Comparison of ENCODE assay signal across 35 cellular contexts in the genomic region with DNA sequence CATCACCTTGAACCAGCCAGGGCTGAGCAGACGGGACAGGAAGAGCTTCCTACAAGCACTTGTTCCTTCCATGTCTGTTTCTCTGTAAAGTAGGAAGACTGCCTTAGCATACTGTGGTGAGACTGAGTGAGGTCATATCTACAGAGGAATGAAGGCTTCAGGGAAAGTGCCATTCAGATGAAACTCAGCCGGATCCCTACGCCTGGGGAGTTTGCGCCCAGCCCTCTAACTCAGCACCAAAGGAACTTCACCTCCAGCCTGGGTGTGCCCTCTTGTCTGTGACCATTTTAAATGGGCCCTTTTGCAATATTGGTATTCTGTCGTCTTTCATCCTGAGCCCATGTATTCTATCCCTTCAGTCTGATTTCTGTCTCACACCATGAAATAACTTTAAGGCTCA.
"Had no signal": no experiment of that assay in that cellular context is flagged by ENCODE, and none has a peak within 500 bp of the region (broad histone marks: within the 10 kb centered on the region; RNA-seq: fewer than 3 reads in every experiment).

No MANE protein-coding gene starts in this region.

- H3K9me3 Mint-ChIP-seq: activated B cell treated with CpG ODN at 0.5 μM for 24 hours; activated CD8-positive, alpha-beta T cell treated with anti-CD3 and anti-CD28 coated beads for 36 hours; activated T-cell treated with anti-CD3 and anti-CD28 coated beads, Interleukin-2, amount 50 U/mL, for 4 hours; activated T-helper 17 cell treated with anti-CD3 and anti-CD28 coated beads, Interleukin-2, amount 50 U/mL, for 72 hours; dendritic cell treated with granulocyte-macrophage colony-stimulating factor and Interleukin-4, amounts not matched to agents 40 ng/mL and 50 ng/mL, for 4 days; endodermal cell; T-helper 2 cell treated with Interferon-gamma antibody and Interleukin-4, amounts not matched to agents 5 μg/mL and 100 μg/mL, for 36 hours had no signal

- H3K4me3 Mint-ChIP-seq: activated B cell treated with CpG ODN at 0.5 μM for 24 hours; activated CD8-positive, alpha-beta T cell treated with anti-CD3 and anti-CD28 coated beads for 36 hours; activated naive CD8-positive, alpha-beta T cell; activated T-cell treated with anti-CD3 and anti-CD28 coated beads, Interleukin-2, amount 50 U/mL, for 4 hours; activated T-helper 17 cell treated with anti-CD3 and anti-CD28 coated beads, Interleukin-2, amount 50 U/mL, for 72 hours; dendritic cell treated with granulocyte-macrophage colony-stimulating factor and Interleukin-4, amounts not matched to agents 40 ng/mL and 50 ng/mL, for 4 days; endodermal cell; T-helper 17 cell; T-helper 2 cell treated with Interferon-gamma antibody and Interleukin-4, amounts not matched to agents 5 μg/mL and 100 μg/mL, for 36 hours had no signal

- H3K4me3 ChIP-seq: body of pancreas, cardiac muscle cell, coronary artery, dorsolateral prefrontal cortex, esophagus muscularis mucosa, gastrocnemius medialis had no signal

- H3K9me3 ChIP-seq: body of pancreas, esophagus muscularis mucosa, gastrocnemius medialis had no signal

- H3K4me1 ChIP-seq: body of pancreas, foreskin keratinocyte, gastrocnemius medialis had no signal

- DNase-seq: activated B cell treated with CpG ODN at 0.5 μM for 24 hours; activated CD4-positive, alpha-beta T cell treated with anti-CD3 and anti-CD28 coated beads for 48 hours; activated CD4-positive, alpha-beta T cell treated with anti-CD3 and anti-CD28 coated beads, Interleukin-2, amount 50 U/mL, for 1 hour; activated CD4-positive, alpha-beta T cell treated with anti-CD3 and anti-CD28 coated beads, Interleukin-2, amount 50 U/mL, for 48 hours; activated CD8-positive, alpha-beta memory T cell treated with anti-CD3 and anti-CD28 coated beads for 24 hours; activated CD8-positive, alpha-beta T cell treated with anti-CD3 and anti-CD28 coated beads for 36 hours; activated effector memory CD4-positive, alpha-beta T cell treated with Interleukin-2 at 50 U/mL for 16 hours; activated gamma-delta T cell treated with Interleukin-2 at 50 U/mL for 16 hours; activated naive CD4-positive, alpha-beta T cell treated with anti-CD3 and anti-CD28 coated beads, Interleukin-2, amount 50 U/mL, for 16 hours; activated naive CD4-positive, alpha-beta T cell treated with Interleukin-2 at 50 U/mL for 16 hours; activated T-cell treated with anti-CD3 and anti-CD28 coated beads, Interleukin-2, amount 50 U/mL, for 4 hours; amniotic stem cell; anterior cingulate cortex; body of pancreas; central memory CD4-positive, alpha-beta T cell; cerebellar nuclear complex; dorsolateral prefrontal cortex; effector memory CD4-positive, alpha-beta T cell; endodermal cell; erythroblast; foreskin keratinocyte; gastrocnemius medialis; glutamatergic neuron; T-helper 1 cell; T-helper 17 cell; T1000; WERI-Rb-1 had no signal

- H3K36me3 ChIP-seq: gastrocnemius medialis, WERI-Rb-1 had no signal

- H3K27ac Mint-ChIP-seq: activated B cell treated with CpG ODN at 0.5 μM for 24 hours; activated CD8-positive, alpha-beta T cell treated with anti-CD3 and anti-CD28 coated beads for 36 hours; activated naive CD8-positive, alpha-beta T cell; activated T-helper 17 cell treated with anti-CD3 and anti-CD28 coated beads, Interleukin-2, amount 50 U/mL, for 72 hours; dendritic cell treated with granulocyte-macrophage colony-stimulating factor and Interleukin-4, amounts not matched to agents 40 ng/mL and 50 ng/mL, for 4 days; endodermal cell; T-helper 17 cell; T-helper 2 cell treated with Interferon-gamma antibody and Interleukin-4, amounts not matched to agents 5 μg/mL and 100 μg/mL, for 36 hours had no signal

- H3K36me3 Mint-ChIP-seq: activated naive CD8-positive, alpha-beta T cell had no signal

- H3K4me1 Mint-ChIP-seq: activated B cell treated with CpG ODN at 0.5 μM for 24 hours; activated T-helper 17 cell treated with anti-CD3 and anti-CD28 coated beads, Interleukin-2, amount 50 U/mL, for 72 hours; T-helper 17 cell had no signal

- H3K27ac ChIP-seq: body of pancreas, cardiac muscle cell, coronary artery, esophagus muscularis mucosa, foreskin keratinocyte, gastrocnemius medialis, WERI-Rb-1 had no signal

- H3K27me3 ChIP-seq: cardiac muscle cell, dorsolateral prefrontal cortex, esophagus muscularis mucosa had no signal

- ATAC-seq: activated CD4-positive, CD25-positive, alpha-beta regulatory T cell treated with anti-CD3 and anti-CD28 coated beads, Interleukin-2, amount 50 U/mL, for 24 hours; activated CD8-positive, alpha-beta T cell treated with anti-CD3 and anti-CD28 coated beads for 36 hours; activated T-cell treated with anti-CD3 and anti-CD28 coated beads, Interleukin-2, amount 50 U/mL, for 4 hours; activated T-helper 17 cell treated with anti-CD3 and anti-CD28 coated beads, Interleukin-2, amount 50 U/mL, for 72 hours; body of pancreas; foreskin keratinocyte; gastrocnemius medialis; T-helper 17 cell had no signal
